In genomic region chr10:100345570-100346330, GRCh38 we compare ENCODE assay signal across 1 cellular context.
TF ChIP-seq lines count a peak whose summit lies in the region.

No MANE protein-coding gene starts in this region.

TF ChIP-seq in HepG2, 621 proteins besides CTCF, POLR2A, EP300 and RAD21 (continued from another document):
- no peak for TF ChIP-seq ARNTL (CRISPR knock-in tag; IDR thresholded peaks at IDR 0.05)
- TF ChIP-seq RBM22 (optimal IDR thresholded peaks at IDR 0.05; ENCODE audit: low read length) = peak; percentile 66
- TF ChIP-seq FOXP4 (CRISPR knock-in tag; IDR thresholded peaks at IDR 0.05) = 0 out of 2 replicates have a peak, but pooled peaks have one; percentile 50
- TF ChIP-seq THAP7 (CRISPR knock-in tag; IDR thresholded peaks at IDR 0.05) = 0 out of 2 replicates have a peak, but pooled peaks have one; percentile 34
- TF ChIP-seq NR2F6 (IDR thresholded peaks at IDR 0.05) = no peak
- peak; percentile 62; the same call in 1 of the 2 replicates for TF ChIP-seq NR2F6 (CRISPR knock-in tag; IDR thresholded peaks at IDR 0.05)
- no peak for TF ChIP-seq TFDP2 (CRISPR knock-in tag; IDR thresholded peaks at IDR 0.05)
- TF ChIP-seq, protein P1, sequence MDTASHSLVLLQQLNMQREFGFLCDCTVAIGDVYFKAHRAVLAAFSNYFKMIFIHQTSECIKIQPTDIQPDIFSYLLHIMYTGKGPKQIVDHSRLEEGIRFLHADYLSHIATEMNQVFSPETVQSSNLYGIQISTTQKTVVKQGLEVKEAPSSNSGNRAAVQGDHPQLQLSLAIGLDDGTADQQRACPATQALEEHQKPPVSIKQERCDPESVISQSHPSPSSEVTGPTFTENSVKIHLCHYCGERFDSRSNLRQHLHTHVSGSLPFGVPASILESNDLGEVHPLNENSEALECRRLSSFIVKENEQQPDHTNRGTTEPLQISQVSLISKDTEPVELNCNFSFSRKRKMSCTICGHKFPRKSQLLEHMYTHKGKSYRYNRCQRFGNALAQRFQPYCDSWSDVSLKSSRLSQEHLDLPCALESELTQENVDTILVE (CRISPR knock-in tag; IDR thresholded peaks at IDR 0.05) = no peak
- TF ChIP-seq ZNF766 (CRISPR knock-in tag; IDR thresholded peaks at IDR 0.05; ENCODE audit: borderline replicate concordance) = 0 out of 2 replicates have a peak, but pooled peaks have one; percentile 53
- TF ChIP-seq, protein P2, sequence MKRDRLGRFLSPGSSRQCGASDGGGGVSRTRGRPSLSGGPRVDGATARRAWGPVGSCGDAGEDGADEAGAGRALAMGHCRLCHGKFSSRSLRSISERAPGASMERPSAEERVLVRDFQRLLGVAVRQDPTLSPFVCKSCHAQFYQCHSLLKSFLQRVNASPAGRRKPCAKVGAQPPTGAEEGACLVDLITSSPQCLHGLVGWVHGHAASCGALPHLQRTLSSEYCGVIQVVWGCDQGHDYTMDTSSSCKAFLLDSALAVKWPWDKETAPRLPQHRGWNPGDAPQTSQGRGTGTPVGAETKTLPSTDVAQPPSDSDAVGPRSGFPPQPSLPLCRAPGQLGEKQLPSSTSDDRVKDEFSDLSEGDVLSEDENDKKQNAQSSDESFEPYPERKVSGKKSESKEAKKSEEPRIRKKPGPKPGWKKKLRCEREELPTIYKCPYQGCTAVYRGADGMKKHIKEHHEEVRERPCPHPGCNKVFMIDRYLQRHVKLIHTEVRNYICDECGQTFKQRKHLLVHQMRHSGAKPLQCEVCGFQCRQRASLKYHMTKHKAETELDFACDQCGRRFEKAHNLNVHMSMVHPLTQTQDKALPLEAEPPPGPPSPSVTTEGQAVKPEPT (CRISPR knock-in tag; IDR thresholded peaks at IDR 0.05; ENCODE audit: low read depth) = no peak
- peak in 1 of 2 experiments; percentile 80; a peak in 3 of 4 replicates for TF ChIP-seq REST (IDR thresholded peaks at IDR 0.05; ENCODE audit: borderline replicate concordance in 1 of 2, low read depth in 1 of 2, low read length in 2 of 2)
- TF ChIP-seq ZSCAN31 (CRISPR knock-in tag; IDR thresholded peaks at IDR 0.05; ENCODE audit: low read depth) = no peak
- no peak for TF ChIP-seq STAT5B (CRISPR knock-in tag; IDR thresholded peaks at IDR 0.05)
- no peak for TF ChIP-seq ZNF703 (CRISPR knock-in tag; IDR thresholded peaks at IDR 0.05; ENCODE audit: borderline replicate concordance)
- no peak for TF ChIP-seq MXD1 (CRISPR knock-in tag; IDR thresholded peaks at IDR 0.05)
- no peak for TF ChIP-seq BORCS8-MEF2B (CRISPR knock-in tag; IDR thresholded peaks at IDR 0.05)
- TF ChIP-seq PPARG (CRISPR knock-in tag; conservative IDR thresholded peaks at IDR 0.05) = peak; percentile 13; the same call in 1 of the 2 replicates
- peak; percentile 46; the same call in 1 of the 2 replicates for TF ChIP-seq ZNF644 (CRISPR knock-in tag; IDR thresholded peaks at IDR 0.05; ENCODE audit: low read depth)
- TF ChIP-seq TARDBP (CRISPR knock-in tag; IDR thresholded peaks at IDR 0.05) = peak; percentile 44
- TF ChIP-seq ZNF75D (CRISPR knock-in tag; IDR thresholded peaks at IDR 0.05; ENCODE audit: borderline replicate concordance) = no peak
- TF ChIP-seq SRF (IDR thresholded peaks at IDR 0.05; ENCODE audit: low read depth, low read length) = no peak
- no peak for TF ChIP-seq RXRB (CRISPR knock-in tag; IDR thresholded peaks at IDR 0.05; ENCODE audit: borderline replicate concordance)
- TF ChIP-seq, protein P3, sequence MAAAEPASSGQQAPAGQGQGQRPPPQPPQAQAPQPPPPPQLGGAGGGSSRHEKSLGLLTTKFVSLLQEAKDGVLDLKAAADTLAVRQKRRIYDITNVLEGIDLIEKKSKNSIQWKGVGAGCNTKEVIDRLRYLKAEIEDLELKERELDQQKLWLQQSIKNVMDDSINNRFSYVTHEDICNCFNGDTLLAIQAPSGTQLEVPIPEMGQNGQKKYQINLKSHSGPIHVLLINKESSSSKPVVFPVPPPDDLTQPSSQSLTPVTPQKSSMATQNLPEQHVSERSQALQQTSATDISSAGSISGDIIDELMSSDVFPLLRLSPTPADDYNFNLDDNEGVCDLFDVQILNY (CRISPR knock-in tag; conservative IDR thresholded peaks at IDR 0.05) = no peak
- no peak for TF ChIP-seq KDM6A (CRISPR knock-in tag; IDR thresholded peaks at IDR 0.05; ENCODE audit: low read depth)
- TF ChIP-seq ISX (CRISPR knock-in tag; conservative IDR thresholded peaks at IDR 0.05) = 0 out of 2 replicates have a peak, but pooled peaks have one; percentile 28
- TF ChIP-seq DNMT3B (CRISPR knock-in tag; conservative IDR thresholded peaks at IDR 0.05) = 0 out of 2 replicates have a peak, but pooled peaks have one; percentile 12
- TF ChIP-seq ZBTB38 (CRISPR knock-in tag; IDR thresholded peaks at IDR 0.05) = no peak
- 0 out of 2 replicates have a peak, but pooled peaks have one; percentile 35 for TF ChIP-seq ZNF850 (CRISPR knock-in tag; conservative IDR thresholded peaks at IDR 0.05)
